8 cellular contexts compared by ENCODE assay signal in the genomic region with DNA sequence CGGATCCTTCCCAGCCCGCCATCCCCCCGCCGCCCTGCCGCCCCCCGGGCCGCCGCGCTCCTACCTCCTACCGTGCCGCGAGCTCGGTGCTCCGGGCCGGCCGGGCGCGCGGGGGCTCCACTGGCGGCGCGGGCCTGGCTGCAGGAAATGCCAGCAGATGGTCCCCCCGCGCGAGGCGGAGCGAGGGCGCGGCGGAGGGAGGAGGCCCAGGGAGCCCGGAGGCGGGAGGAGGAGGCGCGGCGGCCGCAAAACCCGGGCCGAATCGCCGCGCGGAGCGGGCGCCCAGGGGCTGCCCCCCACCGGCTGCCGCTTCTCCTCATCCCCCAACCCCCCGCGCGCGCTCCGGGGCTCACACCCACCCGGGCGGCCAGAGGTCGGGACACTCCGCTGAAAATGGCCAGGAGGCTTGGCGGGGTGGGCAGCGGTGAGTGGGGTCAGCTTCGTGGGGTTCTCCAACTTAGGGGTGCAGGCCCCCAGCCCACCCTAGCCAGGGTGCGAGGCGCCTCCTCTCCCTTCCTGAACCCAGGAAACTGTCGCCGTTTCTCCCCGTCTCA. TPM values are rescaled to one million over a fixed set of nuclear protein-coding genes. Genes with fewer than 3 reads are reported as not detected.
DNase-seq lines count a peak whose midpoint lies in the region; ATAC-seq and TF ChIP-seq lines count a peak whose summit lies in the region.

A gene with protein sequence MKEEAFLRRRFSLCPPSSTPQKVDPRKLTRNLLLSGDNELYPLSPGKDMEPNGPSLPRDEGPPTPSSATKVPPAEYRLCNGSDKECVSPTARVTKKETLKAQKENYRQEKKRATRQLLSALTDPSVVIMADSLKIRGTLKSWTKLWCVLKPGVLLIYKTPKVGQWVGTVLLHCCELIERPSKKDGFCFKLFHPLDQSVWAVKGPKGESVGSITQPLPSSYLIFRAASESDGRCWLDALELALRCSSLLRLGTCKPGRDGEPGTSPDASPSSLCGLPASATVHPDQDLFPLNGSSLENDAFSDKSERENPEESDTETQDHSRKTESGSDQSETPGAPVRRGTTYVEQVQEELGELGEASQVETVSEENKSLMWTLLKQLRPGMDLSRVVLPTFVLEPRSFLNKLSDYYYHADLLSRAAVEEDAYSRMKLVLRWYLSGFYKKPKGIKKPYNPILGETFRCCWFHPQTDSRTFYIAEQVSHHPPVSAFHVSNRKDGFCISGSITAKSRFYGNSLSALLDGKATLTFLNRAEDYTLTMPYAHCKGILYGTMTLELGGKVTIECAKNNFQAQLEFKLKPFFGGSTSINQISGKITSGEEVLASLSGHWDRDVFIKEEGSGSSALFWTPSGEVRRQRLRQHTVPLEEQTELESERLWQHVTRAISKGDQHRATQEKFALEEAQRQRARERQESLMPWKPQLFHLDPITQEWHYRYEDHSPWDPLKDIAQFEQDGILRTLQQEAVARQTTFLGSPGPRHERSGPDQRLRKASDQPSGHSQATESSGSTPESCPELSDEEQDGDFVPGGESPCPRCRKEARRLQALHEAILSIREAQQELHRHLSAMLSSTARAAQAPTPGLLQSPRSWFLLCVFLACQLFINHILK (minus strand): TSS at position 159 of the 554 bp plus-strand sequence. CDS start 36,162 bp downstream, outside the sequence.

- peaks cover 36% of the 10 kb centered on the region for H3K4me1 Mint-ChIP-seq in activated T-cell treated with anti-CD3 and anti-CD28 coated beads, Interleukin-2, amount 50 U/mL, for 24 hours (ENCODE audit: low read depth)

- H3K27me3 Mint-ChIP-seq in activated T-cell treated with anti-CD3 and anti-CD28 coated beads, Interleukin-2, amount 50 U/mL, for 24 hours: peaks cover 75% of the 10 kb centered on the region

- peak within 1 kb of the TSS; percentile 68 for H3K4me3 Mint-ChIP-seq in activated T-cell treated with anti-CD3 and anti-CD28 coated beads, Interleukin-2, amount 50 U/mL, for 24 hours

- peak within 1 kb of the TSS; percentile 72 for H3K4me3 ChIP-seq in epithelial cell of esophagus (ENCODE audit: low read length)

- TF ChIP-seq CTCF in epithelial cell of esophagus (IDR thresholded peaks at IDR 0.05; ENCODE audit: insufficient read depth, low read depth, low read length, missing control alignments): no peak

- no peaks in the 10 kb centered on the region for H3K36me3 Mint-ChIP-seq in activated T-cell treated with anti-CD3 and anti-CD28 coated beads, Interleukin-2, amount 50 U/mL, for 24 hours (ENCODE audit: low read depth)

- peak; percentile 77 for DNase-seq in Daoy (ENCODE audit: low read depth)
- DNase-seq in NCI-H446 (lab: John Stamatoyannopoulos, UW): peak; percentile 30 to 77
- DNase-seq in activated T-cell treated with anti-CD3 and anti-CD28 coated beads, Interleukin-2, amount 50 U/mL, for 24 hours: peak; percentile 67
- peak; percentile 68 for DNase-seq in epithelial cell of esophagus (ENCODE audit: low read depth)
- DNase-seq in mesenteric fat pad (ENCODE audit: low spot score): no peak
- DNase-seq in stimulated activated CD8-positive, alpha-beta memory T cell treated with anti-CD3 and anti-CD28 coated beads, Interleukin-15, amount 100 ng/mL, for 24 hours (ENCODE audit: low read depth): peak; percentile 26
- no peak for DNase-seq in NCI-H1930 (lab: John Stamatoyannopoulos, UW)

- H3K9me3 Mint-ChIP-seq in activated T-cell treated with anti-CD3 and anti-CD28 coated beads, Interleukin-2, amount 50 U/mL, for 24 hours: no peaks in the 10 kb centered on the region

- H3K27ac Mint-ChIP-seq in activated T-cell treated with anti-CD3 and anti-CD28 coated beads, Interleukin-2, amount 50 U/mL, for 24 hours: no peak within 1 kb of the TSS

- no peak for ATAC-seq in GM19467 (IDR thresholded peaks at IDR 0.05; ENCODE audit: unreplicated experiment)

RNA-seq across cellular contexts. Expression of the gene that starts here (rescaled TPM):
- total RNA-seq in Daoy (2014; rRNA removed; shearing (Covaris generic)): 4.1 and 6.5 TPM in 2 replicates
- 41.4 TPM for total RNA-seq in mesenteric fat pad

Comparison
In these comparisons a context has a peak if more than half of its experiments do, and no peak if none do; other contexts are left out.
1. DNase-seq: peak in Daoy (single experiment), NCI-H446 (2 of 2), activated T-cell treated with anti-CD3 and anti-CD28 coated beads, Interleukin-2, amount 50 U/mL, for 24 hours (single experiment), epithelial cell of esophagus (single experiment) and stimulated activated CD8-positive, alpha-beta memory T cell treated with anti-CD3 and anti-CD28 coated beads, Interleukin-15, amount 100 ng/mL, for 24 hours (single experiment); none in mesenteric fat pad (single experiment) and NCI-H1930 (0 of 2).